ENCODE assay signal across 8 cellular contexts in the genomic region with DNA sequence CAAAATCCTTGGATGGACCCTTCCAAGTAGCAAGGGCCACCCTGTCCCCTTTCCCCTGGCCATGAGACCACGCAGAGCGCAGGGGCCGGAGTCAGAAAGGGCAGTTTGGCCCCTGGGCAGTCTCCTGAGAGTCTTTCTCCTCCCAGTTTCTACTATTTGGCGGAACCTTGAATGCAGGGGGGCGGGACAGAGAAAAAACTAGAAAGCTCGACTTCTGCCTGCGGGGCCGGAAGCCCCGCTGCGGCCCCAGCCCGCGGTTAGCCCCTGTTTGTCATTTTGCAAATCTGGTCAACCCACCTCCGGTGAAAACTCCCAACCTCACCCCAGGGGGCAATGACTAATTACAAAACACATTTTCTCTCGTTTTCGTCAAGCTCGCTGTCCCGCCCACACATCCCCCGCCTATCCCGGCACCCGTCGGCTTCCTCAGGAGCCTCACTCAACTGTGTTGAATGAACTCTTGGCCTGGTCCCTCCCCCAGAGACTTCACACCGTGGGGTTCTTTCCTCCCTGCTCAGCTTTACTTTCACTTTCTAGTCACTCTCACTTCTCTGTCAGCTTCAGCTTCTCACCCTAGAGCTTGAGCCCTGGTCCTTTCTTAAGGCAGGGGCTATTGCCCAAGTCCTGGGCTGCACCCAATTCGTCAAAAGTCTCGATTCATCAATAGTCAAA.
DNase-seq lines count a peak whose midpoint lies in the region; ATAC-seq and TF ChIP-seq lines count a peak whose summit lies in the region.

No MANE protein-coding gene starts in this region.

- in situ Hi-C loops in transverse colon (cut with MboI; ENCODE audit: low pct_ligation_motif_present in 1 of 4, low pct_unique_long_range_greater_than_20kb in 1 of 4, low sequenced_read_pairs in 3 of 4): no loop called here

- no peaks in the 10 kb centered on the region for H3K27me3 Mint-ChIP-seq in activated naive CD8-positive, alpha-beta T cell treated with anti-CD3 and anti-CD28 coated beads for 36 hours

- DNase-seq in DMS53 (lab: John Stamatoyannopoulos, UW) (peak; percentile 84), HT1080 (ENCODE audit: low read depth) (peak; percentile 97), SKM-1 (lab: John Stamatoyannopoulos, UW; ENCODE audit: unreplicated experiment) (peak; percentile 33), cardiac septum (ENCODE audit: low spot score) (peak; percentile 92), posterior cingulate gyrus (peak in 9 of 10 donors; percentile 32 to 88 (median 50)), transverse colon (peak; percentile 89)
- peak; percentile 98 for DNase-seq in activated naive CD8-positive, alpha-beta T cell treated with anti-CD3 and anti-CD28 coated beads for 36 hours

- TF ChIP-seq CTCF in transverse colon (IDR thresholded peaks at IDR 0.05): no peak

- no peak for TF ChIP-seq EP300 in transverse colon (IDR thresholded peaks at IDR 0.05; ENCODE audit: low read depth)

- ATAC-seq in GM21381 (IDR thresholded peaks at IDR 0.05; ENCODE audit: unreplicated experiment): peak; percentile 72

- no peaks in the 10 kb centered on the region for H3K27me3 ChIP-seq in transverse colon

- WGBS in transverse colon (ENCODE audit: low coverage in 1 of 2), 2 donors: 4% methylated on average over 12 to 24 of the region's 24 CpGs

- peaks cover 85% of the 10 kb centered on the region for H3K4me1 Mint-ChIP-seq in activated naive CD8-positive, alpha-beta T cell treated with anti-CD3 and anti-CD28 coated beads for 36 hours

- H3K4me3 ChIP-seq in transverse colon: peak overlapping the region; percentile 8 to 56 (median 30)

- peaks cover 22% of the 10 kb centered on the region for H3K36me3 Mint-ChIP-seq in activated naive CD8-positive, alpha-beta T cell treated with anti-CD3 and anti-CD28 coated beads for 36 hours

- H3K27ac ChIP-seq in transverse colon: peak overlapping the region; percentile 89 to 98 (median 92)

- no peaks in the 10 kb centered on the region for H3K36me3 ChIP-seq in transverse colon

- no peaks in the 10 kb centered on the region for H3K9me3 ChIP-seq in transverse colon

- H3K4me3 Mint-ChIP-seq in activated naive CD8-positive, alpha-beta T cell treated with anti-CD3 and anti-CD28 coated beads for 36 hours: peak overlapping the region; percentile 78

- TF ChIP-seq POLR2A in transverse colon (IDR thresholded peaks at IDR 0.05): no peak

- H3K27ac Mint-ChIP-seq in activated naive CD8-positive, alpha-beta T cell treated with anti-CD3 and anti-CD28 coated beads for 36 hours: peak overlapping the region; percentile 100

- peaks cover 6% of the 10 kb centered on the region for H3K9me3 Mint-ChIP-seq in activated naive CD8-positive, alpha-beta T cell treated with anti-CD3 and anti-CD28 coated beads for 36 hours

- intact Hi-C loops in cardiac septum (cut with DNase I): no loop called here
- intact Hi-C loops in posterior cingulate gyrus (cut with DNase I): no loop called here
- intact Hi-C loops in transverse colon (cut with DNase I; ENCODE audit: low total_unique reads): no loop called here

- H3K4me1 ChIP-seq in transverse colon: peaks cover 19 to 62% (median 44%) of the 10 kb centered on the region in 4 donors

Comparison
In these comparisons a context has a peak if more than half of its experiments do, and no peak if none do; other contexts are left out.
1. Peak in every context shown above with its lines: DNase-seq, ATAC-seq, H3K4me3 ChIP-seq and H3K27ac ChIP-seq.
2. DNase-seq: peak in every context shown above with its lines; median percentile 98 in activated naive CD8-positive, alpha-beta T cell treated with anti-CD3 and anti-CD28 coated beads for 36 hours; 97 in HT1080; 92 in cardiac septum; 89 in transverse colon; 84 in DMS53; 50 in posterior cingulate gyrus; 33 in SKM-1.